ENCODE assay signal across 28 cellular contexts in genomic region chr6:141303907-141304306, GRCh38.
"Had no signal": no experiment of that assay in that cellular context is flagged by ENCODE, and none has a peak within 500 bp of the region (broad histone marks: within the 10 kb centered on the region; RNA-seq: fewer than 3 reads in every experiment).

No MANE protein-coding gene starts in this region.

- FAIRE-seq: astrocyte, RCC 7860 had no signal

- H3K4me3 ChIP-seq: body of pancreas, breast epithelium had no signal

- DNase-seq: activated CD4-positive, alpha-beta T cell treated with anti-CD3 and anti-CD28 coated beads, Interleukin-2, amount 10 ng/mL, durations not matched to agents 24 days and 14 days; activated CD4-positive, alpha-beta T cell treated with anti-CD3 and anti-CD28 coated beads, Interleukin-2, amount 50 U/mL, for 4 hours; activated CD8-positive, alpha-beta T cell treated with anti-CD3 and anti-CD28 coated beads for 36 hours; activated effector memory CD4-positive, alpha-beta T cell treated with anti-CD3 and anti-CD28 coated beads, Interleukin-2, amount 50 U/mL, for 16 hours; activated naive CD4-positive, alpha-beta T cell; activated naive CD8-positive, alpha-beta T cell treated with anti-CD3 and anti-CD28 coated beads, Interleukin-2, amount 10 ng/mL, durations not matched to agents 7 days and 5 days; activated T-cell treated with anti-CD3 and anti-CD28 coated beads, Interleukin-2, amount 50 U/mL, for 1 hour; activated T-cell treated with anti-CD3 and anti-CD28 coated beads, Interleukin-2, amount 50 U/mL, for 72 hours; body of pancreas; NCI-H1092; NCI-H1436 treated with DMSO at 0.1 percent for 48 hours; NCI-H1694 treated with DMSO at 0.1 percent for 48 hours; NCI-H2029 treated with DMSO at 0.1 percent for 48 hours; NCI-H2107; NCI-H2171; NCI-H510A; NCI-H526; NCI-H748 treated with DMSO at 0.1 percent for 48 hours; NK-92 treated with Interleukin-12 subunit alpha and Interleukin-12 subunit beta, amount 100 ng/mL, for 24 hours; PC-3; SIG-M5; T1000 had no signal

- H3K36me3 ChIP-seq: breast epithelium had no signal

- H3K4me1 ChIP-seq: body of pancreas, breast epithelium had no signal

- H3K27ac ChIP-seq: body of pancreas, breast epithelium, RWPE1 had no signal

- ATAC-seq: activated CD8-positive, alpha-beta T cell treated with anti-CD3 and anti-CD28 coated beads for 36 hours; activated T-cell treated with anti-CD3 and anti-CD28 coated beads, Interleukin-2, amount 50 U/mL, for 72 hours; activated T-helper 17 cell treated with anti-CD3 and anti-CD28 coated beads, Interleukin-2, amount 50 U/mL, for 72 hours; body of pancreas; PC-3; Right ventricle myocardium inferior had no signal

- H3K27me3 ChIP-seq: body of pancreas, breast epithelium had no signal

- H3K9me3 ChIP-seq: body of pancreas, breast epithelium had no signal
